Comparison of ENCODE assay signal across 26 cellular contexts in the genomic region with DNA sequence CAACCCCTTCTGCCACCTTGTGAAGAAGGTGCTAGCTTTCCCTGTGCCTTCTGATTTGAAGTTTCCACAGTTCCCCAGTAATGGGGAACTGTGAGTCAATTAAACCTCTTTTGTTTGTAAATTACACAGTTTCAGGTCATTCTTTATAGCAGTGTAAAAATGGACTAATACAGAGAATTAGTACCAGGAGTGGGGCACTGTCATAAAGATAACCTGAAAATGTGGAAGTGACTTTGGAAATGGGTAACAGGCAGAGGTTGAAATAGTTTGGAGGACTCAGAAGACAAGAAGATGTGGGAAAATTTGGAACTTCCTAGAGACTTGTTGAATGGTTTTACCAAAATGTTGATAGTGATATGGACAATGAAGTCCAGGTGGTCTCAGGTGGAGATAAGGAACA.
"Had no signal": no experiment of that assay in that cellular context is flagged by ENCODE, and none has a peak within 500 bp of the region (broad histone marks: within the 10 kb centered on the region; RNA-seq: fewer than 3 reads in every experiment).

No MANE protein-coding gene starts in this region.

- ATAC-seq: stimulated activated effector memory CD8-positive, alpha-beta T cell treated with anti-CD3 and anti-CD28 coated beads, Interleukin-12 subunit alpha, Interleukin-12 subunit beta, amount 100 ng/mL, for 72 hours; stimulated activated memory B cell treated with anti-CD40 and anti-IgM and Interleukin-4, amounts not matched to agents 10 μg/mL and 1 μg/mL and 100 μg/mL, for 72 hours; stimulated activated naive B cell treated with anti-CD40 and anti-IgM and Interleukin-4, amounts not matched to agents 10 μg/mL and 1 μg/mL and 100 μg/mL, for 72 hours; stimulated activated naive CD8-positive, alpha-beta T cell treated with anti-CD3 and anti-CD28 coated beads, Interleukin-15, amount 100 ng/mL, for 72 hours; stimulated activated naive CD8-positive, alpha-beta T cell treated with anti-CD3 and anti-CD28 coated beads, Interleukin-15, Interleukin-2, amounts not matched to agents 100 U/mL and 50 U/mL, for 24 hours; upper lobe of right lung had no signal

- H3K27me3 ChIP-seq: stomach, suprapubic skin, testis, thyroid gland, tibial artery, tibial nerve, transverse colon, upper lobe of left lung, upper lobe of right lung, uterus, vagina had no signal

- H3K4me1 ChIP-seq: stomach, suprapubic skin, testis, thyroid gland, tibial artery, tibial nerve, transverse colon, upper lobe of left lung, upper lobe of right lung, uterus, vagina had no signal

- H3K36me3 ChIP-seq: stomach, suprapubic skin, thoracic aorta, thyroid gland, tibial artery, tibial nerve, transverse colon, upper lobe of left lung, upper lobe of right lung, uterus, vagina had no signal

- H3K4me3 ChIP-seq: stomach, suprapubic skin, testis, thoracic aorta, thyroid gland, tibial artery, tibial nerve, transverse colon, upper lobe of left lung, upper lobe of right lung, uterus, vagina had no signal

- DNase-seq: stimulated activated CD4-positive, alpha-beta T cell treated with anti-CD3 and anti-CD28 coated beads, Interleukin-2, amount 100 ng/mL, for 48 hours; stimulated activated CD4-positive, alpha-beta T cell treated with anti-CD3 and anti-CD28 coated beads, Interleukin-4, amount 100 ng/mL, for 1 hour; stimulated activated CD4-positive, alpha-beta T cell treated with anti-CD3 and anti-CD28 coated beads, Interleukin-4, amount 100 ng/mL, for 24 hours; stimulated activated CD4-positive, alpha-beta T cell treated with anti-CD3 and anti-CD28 coated beads, Interleukin-4, amount 100 ng/mL, for 4 hours; stimulated activated CD8-positive, alpha-beta memory T cell treated with anti-CD3 and anti-CD28 coated beads, Interleukin-4, amount 100 ng/mL, for 48 hours; stimulated activated naive B cell treated with anti-CD40 and anti-IgM and Interleukin-4, amounts not matched to agents 10 μg/mL and 1 μg/mL and 100 μg/mL, for 72 hours; stimulated activated naive CD4-positive, alpha-beta T cell; stimulated activated naive CD4-positive, alpha-beta T cell treated with Interleukin-2 at 50 U/mL for 16 hours; stimulated activated naive CD8-positive, alpha-beta T cell treated with anti-CD3 and anti-CD28 coated beads, Interleukin-15, amount 100 ng/mL, for 72 hours; stimulated activated naive CD8-positive, alpha-beta T cell treated with anti-CD3 and anti-CD28 coated beads, Interleukin-15, Interleukin-2, amounts not matched to agents 100 U/mL and 50 U/mL, for 24 hours; stomach; substantia nigra; testis; thyroid gland; tibial artery; transverse colon; upper lobe of right lung; uterus had no signal

- H3K27ac ChIP-seq: stomach, suprapubic skin, testis, thoracic aorta, thyroid gland, tibial artery, tibial nerve, transverse colon, upper lobe of left lung, upper lobe of right lung, uterus, vagina had no signal

- H3K9me3 ChIP-seq: stomach, suprapubic skin, testis, thoracic aorta, thyroid gland, tibial artery, tibial nerve, transverse colon, upper lobe of left lung, upper lobe of right lung, uterus, vagina had no signal

- FAIRE-seq: urothelium cell line had no signal
